ENCODE assay signal across 16 cellular contexts in the genomic region with DNA sequence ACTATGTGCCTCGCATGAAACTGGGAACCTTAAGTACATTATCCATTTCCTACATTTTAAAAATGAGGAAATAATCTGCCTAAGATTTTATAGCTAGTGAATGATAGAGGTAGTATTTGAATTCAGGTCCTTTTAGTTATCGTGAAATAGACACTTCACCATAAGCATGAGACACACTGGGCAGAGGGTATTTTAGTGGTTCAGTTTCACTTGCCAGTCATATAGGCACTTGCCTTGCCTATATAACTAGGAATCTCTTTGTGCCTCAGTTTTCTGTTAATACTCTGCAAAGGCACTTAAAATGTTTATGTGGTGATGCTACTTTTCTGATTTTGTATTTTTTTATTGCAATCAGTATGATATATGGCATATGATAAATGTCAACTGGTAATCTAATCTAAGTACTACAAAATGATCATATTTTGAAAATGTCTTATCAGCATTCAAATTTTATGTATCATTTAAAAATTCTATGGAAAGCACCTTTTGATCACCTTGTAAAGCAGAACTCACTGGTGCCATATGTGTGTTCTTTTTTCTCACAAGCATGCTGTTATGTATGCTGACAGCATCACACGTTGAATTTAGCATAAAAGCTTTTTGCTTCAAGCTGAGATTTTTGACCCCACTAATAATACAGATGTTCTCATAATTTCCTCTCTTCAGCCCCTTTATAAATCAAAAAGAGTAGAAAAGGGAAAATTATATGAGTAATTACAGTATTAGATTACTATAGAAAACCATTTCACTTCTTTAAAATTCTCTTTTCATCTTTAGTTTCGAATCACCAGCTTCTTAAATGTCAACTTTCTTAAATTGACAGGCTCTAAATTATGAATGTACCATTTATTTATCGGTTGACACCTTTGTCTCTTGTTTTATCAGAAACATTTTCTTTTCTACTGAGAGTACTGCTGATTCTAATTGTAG. TPM values are rescaled to one million over a fixed set of nuclear protein-coding genes. Genes with fewer than 3 reads are reported as not detected.
A peak's percentile ranks its signal among the peaks of the same experiment; 100 is the strongest.
DNase-seq lines count a peak whose midpoint lies in the region; ATAC-seq, FAIRE-seq and TF ChIP-seq lines count a peak whose summit lies in the region.
"Had no signal": no experiment of that assay in that cellular context is flagged by ENCODE, and none has a peak within 500 bp of the region (broad histone marks: within the 10 kb centered on the region; RNA-seq: fewer than 3 reads in every experiment).

No MANE protein-coding gene starts in this region.

- peak overlapping the region; percentile 21 for H3K4me3 Mint-ChIP-seq in activated B cell treated with CpG ODN at 0.5 μM for 24 hours
- H3K4me3 Mint-ChIP-seq: activated naive CD8-positive, alpha-beta T cell treated with anti-CD3 and anti-CD28 coated beads, Interleukin-2, amount 10 ng/mL, durations not matched to agents 7 days and 5 days; natural killer cell treated with Interleukin-12 subunit alpha and Interleukin-12 subunit beta and Interleukin-15 and Interleukin-18, amount 100 ng/mL, for 72 hours had no signal

- peaks cover 20% of the 10 kb centered on the region for H3K36me3 Mint-ChIP-seq in activated B cell treated with CpG ODN at 0.5 μM for 24 hours (ENCODE audit: low read depth)

- intact Hi-C loops in activated B cell treated with CpG ODN at 0.5 μM for 24 hours (cut with micrococcal nuclease): no loop called here

- peak; percentile 53 for FAIRE-seq in GM19239 (lab: Jason Lieb, UNC)
- FAIRE-seq: frontal cortex had no signal

- no peaks in the 10 kb centered on the region for H3K27me3 Mint-ChIP-seq in activated B cell treated with CpG ODN at 0.5 μM for 24 hours
- H3K27me3 Mint-ChIP-seq: activated naive CD8-positive, alpha-beta T cell treated with anti-CD3 and anti-CD28 coated beads, Interleukin-2, amount 10 ng/mL, durations not matched to agents 7 days and 5 days; natural killer cell treated with Interleukin-12 subunit alpha and Interleukin-12 subunit beta and Interleukin-15 and Interleukin-18, amount 100 ng/mL, for 72 hours had no signal

- CTCF ChIA-PET in activated B cell treated with CpG ODN at 0.5 μM for 24 hours (lab: Charles Lee): interaction anchor here (1.3 kb wide), 1 partner anchor 20 kb away, joined by 11 read pairs; no protein-coding TSS in a partner anchor
- CTCF ChIA-PET in RWPE1 (lab: Yijun Ruan, JAX): interaction anchor here (0.6 kb wide), 4 partner anchors 10 to 1180 kb away, joined by 3 to 7 read pairs (median 4); no protein-coding TSS in a partner anchor

- peak overlapping the region; percentile 73 for H3K27ac Mint-ChIP-seq in activated B cell treated with CpG ODN at 0.5 μM for 24 hours
- H3K27ac Mint-ChIP-seq: activated naive CD8-positive, alpha-beta T cell treated with anti-CD3 and anti-CD28 coated beads, Interleukin-2, amount 10 ng/mL, durations not matched to agents 7 days and 5 days; natural killer cell treated with Interleukin-12 subunit alpha and Interleukin-12 subunit beta and Interleukin-15 and Interleukin-18, amount 100 ng/mL, for 72 hours had no signal

- peaks cover 18% of the 10 kb centered on the region for H3K4me1 Mint-ChIP-seq in activated B cell treated with CpG ODN at 0.5 μM for 24 hours
- H3K4me1 Mint-ChIP-seq: activated naive CD8-positive, alpha-beta T cell treated with anti-CD3 and anti-CD28 coated beads, Interleukin-2, amount 10 ng/mL, durations not matched to agents 7 days and 5 days had no signal

- peaks cover 8% of the 10 kb centered on the region for H3K9me3 Mint-ChIP-seq in activated B cell treated with CpG ODN at 0.5 μM for 24 hours
- H3K9me3 Mint-ChIP-seq: activated naive CD8-positive, alpha-beta T cell treated with anti-CD3 and anti-CD28 coated beads, Interleukin-2, amount 10 ng/mL, durations not matched to agents 7 days and 5 days; natural killer cell treated with Interleukin-12 subunit alpha and Interleukin-12 subunit beta and Interleukin-15 and Interleukin-18, amount 100 ng/mL, for 72 hours had no signal

- ATAC-seq in GM18498 (IDR thresholded peaks at IDR 0.05; ENCODE audit: unreplicated experiment) (peak; percentile 58), HG02852 (IDR thresholded peaks at IDR 0.05; ENCODE audit: unreplicated experiment) (peak; percentile 58), activated B cell treated with CpG ODN at 0.5 μM for 24 hours (ENCODE audit: low read depth) (peak; percentile 70)
- ATAC-seq: natural killer cell treated with Interleukin-12 subunit alpha and Interleukin-12 subunit beta and Interleukin-15 and Interleukin-18, amount 100 ng/mL, for 72 hours had no signal

- TF ChIP-seq CTCF in activated B cell treated with CpG ODN at 0.5 μM for 24 hours (IDR thresholded peaks at IDR 0.05) (no peak), RWPE1 (conservative IDR thresholded peaks at IDR 0.05; ENCODE audit: low read depth) (no peak)

- DNase-seq in GM19239 (ENCODE audit: insufficient read length, low spot score) (no peak), activated B cell treated with CpG ODN at 0.5 μM for 24 hours (no peak), C1 segment of cervical spinal cord (lab: John Stamatoyannopoulos, UW) (no peak), RWPE1 (ENCODE audit: low spot score) (no peak)
- DNase-seq in stimulated activated naive CD4-positive, alpha-beta T cell (lab: John Stamatoyannopoulos, UW): no peak
- DNase-seq: activated naive CD8-positive, alpha-beta T cell treated with anti-CD3 and anti-CD28 coated beads, Interleukin-2, amount 10 ng/mL, durations not matched to agents 7 days and 5 days; DND-41; NCI-H510A; SW 1271; thyroid gland had no signal

- no peak overlapping the region for H3K27ac ChIP-seq in RWPE1
- H3K27ac ChIP-seq: BLaER1 treated with 17β-estradiol and CSF1 and Interleukin-3, amounts not matched to agents 10 nM and 100 nM; cardiac muscle cell; thyroid gland had no signal

- POLR2A ChIA-PET in activated B cell treated with CpG ODN at 0.5 μM for 24 hours (lab: Charles Lee) (interaction anchor here (1.4 kb wide), 1 partner anchor 53 kb away, joined by 4 read pairs; a partner anchor contains a TSS), RWPE1 (lab: Yijun Ruan, JAX; ENCODE audit: low non-redundant PET) (no interaction called here)

RNA-seq across cellular contexts. Expression of a gene that starts 52.6 kb away (rescaled TPM):
- total RNA-seq in activated B cell treated with CpG ODN at 0.5 μM for 24 hours: 12.9 and 13.0 TPM in 2 replicates
